9 cellular contexts compared by ENCODE assay signal in genomic region chr2:170822885-170823799, GRCh38. TPM values are rescaled to one million over a fixed set of nuclear protein-coding genes. Genes with fewer than 3 reads are reported as not detected.
DNase-seq lines count a peak whose midpoint lies in the region; ATAC-seq and TF ChIP-seq lines count a peak whose summit lies in the region.
"Had no signal": no experiment of that assay in that cellular context is flagged by ENCODE, and none has a peak within 500 bp of the region (broad histone marks: within the 10 kb centered on the region; RNA-seq: fewer than 3 reads in every experiment).

No MANE protein-coding gene starts in this region.

- no peaks in the 10 kb centered on the region for H3K79me1 ChIP-seq in H9 (ENCODE audit: insufficient read depth, low read depth, low read length, poor library complexity, severe bottlenecking)

- peaks cover 0 to 4% of the 10 kb centered on the region in 2 experiments; a peak in 4 of 5 replicates for H3K9me3 Mint-ChIP-seq in H9
- H3K9me3 Mint-ChIP-seq in activated T-cell treated with anti-CD3 and anti-CD28 coated beads, Interleukin-2, amount 50 U/mL, for 72 hours: no peaks in the 10 kb centered on the region

- H3K27me3 ChIP-seq in H9 (ENCODE audit: insufficient read depth, low read length) (peaks cover 70% of the 10 kb centered on the region), iPS DF 6.9 (ENCODE audit: control insufficient read depth, insufficient read depth, low read length) (peaks cover 75% of the 10 kb centered on the region)

- H3K14ac ChIP-seq in H9 (ENCODE audit: insufficient read depth, low read length): 0 out of 2 replicates have a peak overlapping the region, but pooled peaks have one; percentile 30

- ATAC-seq in activated T-cell treated with anti-CD3 and anti-CD28 coated beads, Interleukin-2, amount 50 U/mL, for 72 hours (replicated peaks in 1 of 2): no peak
- ATAC-seq in HG03097 (IDR thresholded peaks at IDR 0.05; ENCODE audit: low FRiP score, unreplicated experiment): no peak

- H3K9me3 ChIP-seq in H9 (ENCODE audit: control insufficient read depth, low read depth, low read length) (no peaks in the 10 kb centered on the region), iPS DF 6.9 (ENCODE audit: control insufficient read depth, insufficient read depth, low read length) (no peaks in the 10 kb centered on the region)

- H2AK5ac ChIP-seq in H9 (ENCODE audit: insufficient read length, low read length): no peak overlapping the region

- peaks cover 38 to 47% of the 10 kb centered on the region in 2 experiments for H3K4me1 Mint-ChIP-seq in H9
- peaks cover 49% of the 10 kb centered on the region for H3K4me1 Mint-ChIP-seq in activated T-cell treated with anti-CD3 and anti-CD28 coated beads, Interleukin-2, amount 50 U/mL, for 72 hours (ENCODE audit: low read depth)

- peak; percentile 45 for DNase-seq in H9
- DNase-seq in activated T-cell treated with anti-CD3 and anti-CD28 coated beads, Interleukin-2, amount 50 U/mL, for 72 hours: peak; percentile 14 to 21
- DNase-seq in iPS DF 6.9 (ENCODE audit: low read depth, low spot score): no peak
- DNase-seq in skeletal muscle cell (ENCODE audit: low read depth): no peak
- DNase-seq in NCI-H1930 (lab: John Stamatoyannopoulos, UW): no peak
- DNase-seq in glomerular visceral epithelial cell (ENCODE audit: extremely low spot score): no peak
- DNase-seq in COR-L47 (lab: John Stamatoyannopoulos, UW): no peak

- H3K4me1 ChIP-seq in H9 (ENCODE audit: insufficient read depth, low read length) (0 out of 2 replicates have a peak, but pooled peaks cover 2% of the 10 kb centered on the region), iPS DF 6.9 (ENCODE audit: control insufficient read depth, insufficient read depth, low read length) (peaks cover 7% of the 10 kb centered on the region; the same call in 1 of the 2 replicates)

- H2BK15ac ChIP-seq in H9 (ENCODE audit: low read depth, low read length): no peak overlapping the region

- H4K91ac ChIP-seq in H9 (ENCODE audit: insufficient read length, low read depth, low read length): no peak overlapping the region

- H4K5ac ChIP-seq in H9 (ENCODE audit: insufficient read length, low read depth, low read length): no peak overlapping the region

- no peak overlapping the region for H3K56ac ChIP-seq in H9 (ENCODE audit: insufficient read length, low read depth, low read length)

- no peak overlapping the region for H4K8ac ChIP-seq in H9 (replicated peaks; ENCODE audit: insufficient read length, low read depth, low read length)

- H2BK5ac ChIP-seq in H9 (ENCODE audit: insufficient read length, low read length): no peak overlapping the region

- H3K27me3 Mint-ChIP-seq in H9 (ENCODE audit: low read depth): peaks cover 100% of the 10 kb centered on the region
- peaks cover 84% of the 10 kb centered on the region for H3K27me3 Mint-ChIP-seq in activated T-cell treated with anti-CD3 and anti-CD28 coated beads, Interleukin-2, amount 50 U/mL, for 72 hours (ENCODE audit: low read depth)

- H3K23me2 ChIP-seq in H9 (ENCODE audit: insufficient read length, low read depth, low read length, poor library complexity, severe bottlenecking): peaks cover 28% of the 10 kb centered on the region

- peaks cover 3% of the 10 kb centered on the region for H4K20me1 ChIP-seq in H9 (ENCODE audit: control insufficient read depth, insufficient read depth, insufficient read length)

- H3K4me3 Mint-ChIP-seq in H9: peak overlapping the region; percentile 58 to 82
- peak overlapping the region; percentile 76 to 91 for H3K4me3 Mint-ChIP-seq in activated T-cell treated with anti-CD3 and anti-CD28 coated beads, Interleukin-2, amount 50 U/mL, for 72 hours

- no peak overlapping the region for H2BK12ac ChIP-seq in H9 (ENCODE audit: insufficient read length, low read depth, low read length)

- no peak overlapping the region for H3K9ac ChIP-seq in H9 (ENCODE audit: extremely low read depth, insufficient read length, low read length)

- no peaks in the 10 kb centered on the region for H3K79me2 ChIP-seq in H9 (ENCODE audit: insufficient read depth, low read length)

- H3K27ac ChIP-seq in H9 (ENCODE audit: insufficient read length, low read depth, low read length): no peak overlapping the region
- no peak overlapping the region for H3K27ac ChIP-seq in iPS DF 6.9 (ENCODE audit: low read length)

- WGBS in H9 (ENCODE audit: extremely low coverage, insufficient read length, low lambda C conversion rate): no CpG with 5 or more reads among the region's 60 CpGs
- whole genome bisulfite sequencing in iPS DF 6.9 (ENCODE audit: insufficient coverage, insufficient read length): no CpG with 5 or more reads among the region's 60 CpGs

- H3K36me3 Mint-ChIP-seq in H9 (ENCODE audit: insufficient read depth in 1 of 3, low read depth in 3 of 3): peaks cover 0 to 2% (median 0%) of the 10 kb centered on the region in 3 experiments; a peak in 2 of 7 replicates
- peaks cover 2 to 8% of the 10 kb centered on the region in 2 donors for H3K36me3 Mint-ChIP-seq in activated T-cell treated with anti-CD3 and anti-CD28 coated beads, Interleukin-2, amount 50 U/mL, for 72 hours (ENCODE audit: insufficient read depth in 2 of 2)

- no peak for TF ChIP-seq CTCF in H9 (conservative IDR thresholded peaks at IDR 0.05)

- no peak overlapping the region for H2AFZ ChIP-seq in H9 (ENCODE audit: low read length)

- H3K23ac ChIP-seq in H9 (ENCODE audit: insufficient read length, low read depth, low read length): no peak overlapping the region

- no peak overlapping the region for H3K27ac Mint-ChIP-seq in H9
- H3K27ac Mint-ChIP-seq in activated T-cell treated with anti-CD3 and anti-CD28 coated beads, Interleukin-2, amount 50 U/mL, for 72 hours: no peak overlapping the region

- peak overlapping the region; percentile 87 for H3K4me2 ChIP-seq in H9 (ENCODE audit: insufficient read depth, insufficient read length, low read length)

- no peak overlapping the region for H2BK20ac ChIP-seq in H9 (ENCODE audit: low read depth, low read length, poor library complexity, severe bottlenecking)

- H2BK120ac ChIP-seq in H9 (ENCODE audit: low read depth, low read length, poor library complexity, severe bottlenecking): no peak overlapping the region

- no peak overlapping the region for H3T11ph ChIP-seq in H9 (ENCODE audit: low read length)

- peak overlapping the region; percentile 33; the same call in 1 of the 2 replicates for H3K4me3 ChIP-seq in iPS DF 6.9 (ENCODE audit: low read length)
- peak overlapping the region; percentile 21 for H3K4me3 ChIP-seq in skeletal muscle cell (ENCODE audit: low read depth, low read length)

- no peak overlapping the region for H3K4ac ChIP-seq in H9 (ENCODE audit: low read depth, low read length)

- no peak overlapping the region for H3K18ac ChIP-seq in H9 (ENCODE audit: insufficient read length, low read depth, low read length)

- H3K36me3 ChIP-seq in iPS DF 6.9 (ENCODE audit: control insufficient read depth, insufficient read depth, low read length): no peaks in the 10 kb centered on the region

RNA-seq across cellular contexts. Expression of gene GAD1, which starts 6.5 kb away (rescaled TPM):
- 1.8 TPM in 2 replicates for total RNA-seq in H9 (2021)
- 10 to 100 TPM; 12.8 to 17.8 TPM for total RNA-seq in activated T-cell treated with anti-CD3 and anti-CD28 coated beads, Interleukin-2, amount 50 U/mL, for 72 hours

RNA-seq across cellular contexts. Expression of gene ERICH2, which starts 53.0 kb away (rescaled TPM):
- 0.66 and 1.2 TPM in 2 replicates for total RNA-seq in H9 (2021)
- total RNA-seq in activated T-cell treated with anti-CD3 and anti-CD28 coated beads, Interleukin-2, amount 50 U/mL, for 72 hours: under 1 TPM; 0.46 to 0.58 TPM
- total RNA-seq: omental fat pad had no signal

Comparison
In these comparisons a context has a peak if more than half of its experiments do, and no peak if none do; other contexts are left out.
1. DNase-seq: peak in H9 (single experiment) and activated T-cell treated with anti-CD3 and anti-CD28 coated beads, Interleukin-2, amount 50 U/mL, for 72 hours (2 of 2); none in iPS DF 6.9 (single experiment), skeletal muscle cell (single experiment), NCI-H1930 (0 of 2), glomerular visceral epithelial cell (single experiment) and COR-L47 (single experiment).